In genomic region chrX:71296806-71297205, GRCh38 we compare ENCODE assay signal across 1 cellular context.
TF ChIP-seq lines count a peak whose summit lies in the region.

No MANE protein-coding gene starts in this region.

TF ChIP-seq in GM12878, 131 proteins besides CTCF, POLR2A, EP300 and RAD21:
- peak; percentile 15; the same call in 1 of the 2 replicates for TF ChIP-seq POLR2AphosphoS5 (IDR thresholded peaks at IDR 0.05; ENCODE audit: low read length)
- no peak for TF ChIP-seq WRNIP1 (IDR thresholded peaks at IDR 0.05; ENCODE audit: borderline replicate concordance, low read depth, low read length)
